13 cellular contexts compared by ENCODE assay signal in the genomic region with DNA sequence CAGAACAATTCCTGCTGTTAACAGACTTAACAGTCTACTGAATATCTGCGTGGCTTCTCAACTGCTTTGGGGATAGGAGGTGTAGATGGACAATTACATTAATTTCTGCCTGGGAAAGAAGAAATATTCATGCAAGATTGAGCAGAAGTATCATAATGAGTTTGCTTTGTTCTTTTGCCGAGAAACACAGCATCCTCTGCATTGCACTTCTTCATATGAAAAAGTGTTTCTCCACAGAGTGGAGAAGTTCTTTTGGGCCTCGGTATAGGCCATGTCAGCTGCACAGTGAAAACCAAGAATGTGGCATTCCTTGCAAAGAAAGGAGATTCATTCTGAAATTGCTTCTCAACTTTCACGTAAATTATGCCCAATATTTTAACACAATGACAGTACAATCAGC. TPM values are rescaled to one million over a fixed set of nuclear protein-coding genes. Genes with fewer than 3 reads are reported as not detected.
DNase-seq lines count a peak whose midpoint lies in the region; ATAC-seq and TF ChIP-seq lines count a peak whose summit lies in the region.
"Had no signal": no experiment of that assay in that cellular context is flagged by ENCODE, and none has a peak within 500 bp of the region (broad histone marks: within the 10 kb centered on the region; RNA-seq: fewer than 3 reads in every experiment).

No MANE protein-coding gene starts in this region.

- H3K4me1 Mint-ChIP-seq in T-helper 1 cell treated with Interleukin-12 subunit alpha and Interleukin-12 subunit beta and Interleukin-4 antibody, amounts not matched to agents 30 μg/mL and 1 μg/mL, for 36 hours (ENCODE audit: low read depth) = peaks cover 20% of the 10 kb centered on the region
- peaks cover 8% of the 10 kb centered on the region for H3K4me1 Mint-ChIP-seq in endothelial cell (ENCODE audit: unreplicated experiment)

- no peaks in the 10 kb centered on the region for H3K9me3 ChIP-seq in tibial nerve
- H3K9me3 ChIP-seq: colonic mucosa had no signal

- H3K4me3 Mint-ChIP-seq in T-helper 1 cell treated with Interleukin-12 subunit alpha and Interleukin-12 subunit beta and Interleukin-4 antibody, amounts not matched to agents 30 μg/mL and 1 μg/mL, for 36 hours = no peak overlapping the region
- H3K4me3 Mint-ChIP-seq in endothelial cell (ENCODE audit: unreplicated experiment) = no peak overlapping the region

- TF ChIP-seq POLR2A in tibial nerve (IDR thresholded peaks at IDR 0.05) = no peak

- H3K27me3 Mint-ChIP-seq in T-helper 1 cell treated with Interleukin-12 subunit alpha and Interleukin-12 subunit beta and Interleukin-4 antibody, amounts not matched to agents 30 μg/mL and 1 μg/mL, for 36 hours (ENCODE audit: low read depth) = peaks cover 3% of the 10 kb centered on the region
- H3K27me3 Mint-ChIP-seq in endothelial cell (ENCODE audit: unreplicated experiment) = no peaks in the 10 kb centered on the region

- peak overlapping the region; percentile 1 for H3K27ac Mint-ChIP-seq in T-helper 1 cell treated with Interleukin-12 subunit alpha and Interleukin-12 subunit beta and Interleukin-4 antibody, amounts not matched to agents 30 μg/mL and 1 μg/mL, for 36 hours
- H3K27ac Mint-ChIP-seq in endothelial cell (ENCODE audit: unreplicated experiment) = peak overlapping the region; percentile 11

- H3K4me3 ChIP-seq in tibial nerve = no peak overlapping the region
- H3K4me3 ChIP-seq: colonic mucosa had no signal

- no peaks in the 10 kb centered on the region for H3K36me3 ChIP-seq in tibial nerve
- H3K36me3 ChIP-seq: colonic mucosa had no signal

- DNase-seq in T-helper 1 cell = no peak
- no peak for DNase-seq in endothelial cell (ENCODE audit: low spot score)
- DNase-seq in tibial nerve (ENCODE audit: low spot score in 2 of 2) = no peak
- no peak for DNase-seq in KG1 (lab: John Stamatoyannopoulos, UW)
- DNase-seq: Calu3, colonic mucosa, NCI-H446 had no signal

- ATAC-seq in GM21360 (IDR thresholded peaks at IDR 0.05; ENCODE audit: unreplicated experiment) = peak; percentile 72
- peak; percentile 68 for ATAC-seq in HG03064 (IDR thresholded peaks at IDR 0.05; ENCODE audit: low read depth, unreplicated experiment)
- ATAC-seq in GM18873 (IDR thresholded peaks at IDR 0.05; ENCODE audit: low FRiP score, unreplicated experiment) = no peak
- ATAC-seq: Panc1 had no signal

- no peaks in the 10 kb centered on the region for H3K27me3 ChIP-seq in tibial nerve
- H3K27me3 ChIP-seq: colonic mucosa had no signal

- no peaks in the 10 kb centered on the region for H3K9me3 Mint-ChIP-seq in T-helper 1 cell treated with Interleukin-12 subunit alpha and Interleukin-12 subunit beta and Interleukin-4 antibody, amounts not matched to agents 30 μg/mL and 1 μg/mL, for 36 hours
- no peaks in the 10 kb centered on the region for H3K9me3 Mint-ChIP-seq in endothelial cell (ENCODE audit: unreplicated experiment)

- 80 to 83% methylated on average over 4 of the region's 4 CpGs for WGBS in tibial nerve, 2 donors

- no peak overlapping the region for H3K27ac ChIP-seq in tibial nerve
- H3K27ac ChIP-seq: 22Rv1, colonic mucosa had no signal

- no peaks in the 10 kb centered on the region for H3K36me3 Mint-ChIP-seq in T-helper 1 cell treated with Interleukin-12 subunit alpha and Interleukin-12 subunit beta and Interleukin-4 antibody, amounts not matched to agents 30 μg/mL and 1 μg/mL, for 36 hours (ENCODE audit: low read depth)
- no peaks in the 10 kb centered on the region for H3K36me3 Mint-ChIP-seq in endothelial cell (ENCODE audit: low read depth, unreplicated experiment)

- TF ChIP-seq EP300 in tibial nerve (IDR thresholded peaks at IDR 0.05) = no peak

- TF ChIP-seq CTCF in endothelial cell (IDR thresholded peaks at IDR 0.05; ENCODE audit: unreplicated experiment) (no peak), tibial nerve (IDR thresholded peaks at IDR 0.05) (no peak)

- peaks cover 0 to 4% (median 0%) of the 10 kb centered on the region in 4 donors for H3K4me1 ChIP-seq in tibial nerve
- H3K4me1 ChIP-seq: colonic mucosa had no signal

RNA-seq across cellular contexts. Expression of a gene that starts 17.6 kb away (rescaled TPM):
- total RNA-seq in endothelial cell (ENCODE audit: unreplicated experiment) (90.5 TPM), tibial nerve (10 to 100 TPM; 64.5 to 88.2 (median 70.2) TPM)
